1 cellular context compared by ENCODE assay signal in the genomic region with DNA sequence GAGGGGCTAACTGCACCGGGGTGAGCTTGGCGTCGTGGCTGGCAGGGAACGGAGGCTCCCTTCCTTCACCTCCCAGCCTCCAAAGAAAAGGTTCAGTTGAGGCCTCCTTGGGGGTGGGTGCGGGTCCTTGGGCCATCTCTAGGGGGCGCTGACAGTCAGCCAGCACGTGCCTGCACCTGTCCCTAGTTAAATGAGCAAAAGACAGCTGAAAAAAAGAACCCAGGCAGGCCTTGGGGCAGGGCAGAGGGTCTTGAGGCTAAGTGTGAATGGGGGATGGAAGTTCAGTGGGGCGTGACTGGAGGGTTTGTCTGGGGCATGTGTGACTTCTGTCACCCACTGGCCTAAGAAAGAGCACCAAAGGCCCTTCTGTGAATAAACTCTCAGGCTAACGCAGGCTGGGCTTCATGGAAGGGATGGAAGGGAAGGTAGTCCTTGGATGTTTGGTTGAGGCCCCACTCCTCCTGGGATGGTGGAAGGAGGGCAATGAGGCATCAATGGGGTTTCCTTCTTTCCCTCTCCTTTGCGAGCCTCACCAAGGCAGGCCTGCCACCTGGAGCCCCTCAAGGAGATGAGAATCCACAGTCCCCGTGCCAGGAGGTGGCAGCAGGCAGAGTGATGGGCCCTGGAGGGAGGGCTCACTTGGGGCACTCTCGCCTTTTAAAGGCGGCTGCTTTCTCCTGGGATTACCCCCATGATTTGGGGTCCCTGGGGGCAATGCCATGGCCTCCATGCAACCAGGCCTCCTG.
A peak's percentile ranks its signal among the peaks of the same experiment; 100 is the strongest.
TF ChIP-seq lines count a peak whose summit lies in the region.

No MANE protein-coding gene starts in this region.

TF ChIP-seq in HepG2, 621 proteins besides CTCF, POLR2A, EP300 and RAD21 (continued from another document and continues in another):
- TF ChIP-seq SOX13 (IDR thresholded peaks at IDR 0.05) (no peak), SOX13 (CRISPR knock-in tag; conservative IDR thresholded peaks at IDR 0.05 in 1 of 2, IDR thresholded peaks at IDR 0.05 in 1 of 2) (0 out of 4 replicates have a peak, but pooled peaks of 1 of the 2 experiments have one; percentile 12), SNAI1 (CRISPR knock-in tag; IDR thresholded peaks at IDR 0.05; ENCODE audit: borderline replicate concordance) (no peak), RBM39 (IDR thresholded peaks at IDR 0.05; ENCODE audit: low read depth, low read length, poor library complexity, severe bottlenecking) (no peak), ZNF10 (CRISPR knock-in tag; IDR thresholded peaks at IDR 0.05; ENCODE audit: borderline replicate concordance, low read depth) (no peak), ZNF75D (CRISPR knock-in tag; IDR thresholded peaks at IDR 0.05; ENCODE audit: borderline replicate concordance) (no peak), RARA (CRISPR knock-in tag; IDR thresholded peaks at IDR 0.05) (no peak), SOX6 (IDR thresholded peaks at IDR 0.05) (no peak), SOX6 (CRISPR knock-in tag; IDR thresholded peaks at IDR 0.05) (peak; percentile 47; the same call in 1 of the 2 replicates), U2AF2 (IDR thresholded peaks at IDR 0.05; ENCODE audit: low read depth, low read length) (0 out of 2 replicates have a peak, but pooled peaks have one; percentile 31), KMT2A (CRISPR knock-in tag; IDR thresholded peaks at IDR 0.05) (peak; percentile 40; the same call in 1 of the 2 replicates), JDP2 (CRISPR knock-in tag; IDR thresholded peaks at IDR 0.05; ENCODE audit: borderline replicate concordance) (no peak), ZNF20 (CRISPR knock-in tag; IDR thresholded peaks at IDR 0.05) (no peak), ZNF3 (CRISPR knock-in tag; IDR thresholded peaks at IDR 0.05) (no peak), PITX1 (CRISPR knock-in tag; IDR thresholded peaks at IDR 0.05) (peak; percentile 39; the same call in 1 of the 2 replicates), FIP1L1 (IDR thresholded peaks at IDR 0.05; ENCODE audit: borderline replicate concordance, insufficient read depth, low read depth, low read length) (no peak), SNAPC2 (CRISPR knock-in tag; IDR thresholded peaks at IDR 0.05) (no peak), ZNF564 (CRISPR knock-in tag; IDR thresholded peaks at IDR 0.05) (no peak), ARID4A (CRISPR knock-in tag; IDR thresholded peaks at IDR 0.05; ENCODE audit: borderline replicate concordance) (peak; percentile 41; the same call in 1 of the 2 replicates), TCF7 (IDR thresholded peaks at IDR 0.05; ENCODE audit: low read depth) (no peak), MYC (CRISPR knock-in tag; IDR thresholded peaks at IDR 0.05; ENCODE audit: borderline replicate concordance) (peak; percentile 78; the same call in 1 of the 2 replicates), TBX3 (IDR thresholded peaks at IDR 0.05; ENCODE audit: borderline replicate concordance) (no peak), GFI1 (CRISPR knock-in tag; IDR thresholded peaks at IDR 0.05; ENCODE audit: borderline replicate concordance) (no peak), SRF (IDR thresholded peaks at IDR 0.05; ENCODE audit: low read depth, low read length) (no peak), WIZ (CRISPR knock-in tag; IDR thresholded peaks at IDR 0.05) (no peak), SALL2 (CRISPR knock-in tag; IDR thresholded peaks at IDR 0.05) (peak; percentile 34; the same call in 1 of the 2 replicates), ZNF251 (CRISPR knock-in tag; IDR thresholded peaks at IDR 0.05) (0 out of 2 replicates have a peak, but pooled peaks have one; percentile 55), IRF9 (CRISPR knock-in tag; IDR thresholded peaks at IDR 0.05; ENCODE audit: borderline replicate concordance) (no peak), DDIT3 (CRISPR knock-in tag; IDR thresholded peaks at IDR 0.05) (no peak), SALL1 (CRISPR knock-in tag; IDR thresholded peaks at IDR 0.05) (peak; percentile 45; the same call in 1 of the 2 replicates), ZNF441 (CRISPR knock-in tag; IDR thresholded peaks at IDR 0.05; ENCODE audit: borderline replicate concordance) (no peak), ZNF580 (CRISPR knock-in tag; IDR thresholded peaks at IDR 0.05; ENCODE audit: borderline replicate concordance, low read depth) (0 out of 2 replicates have a peak, but pooled peaks have one; percentile 11), RFX5 (IDR thresholded peaks at IDR 0.05; ENCODE audit: low read depth, low read length) (no peak), SRY (CRISPR knock-in tag; IDR thresholded peaks at IDR 0.05) (0 out of 2 replicates have a peak, but pooled peaks have one; percentile 66), KLF12 (CRISPR knock-in tag; IDR thresholded peaks at IDR 0.05; ENCODE audit: borderline replicate concordance) (no peak), KDM5B (CRISPR knock-in tag; IDR thresholded peaks at IDR 0.05; ENCODE audit: borderline replicate concordance) (0 out of 2 replicates have a peak, but pooled peaks have one; percentile 19), ZNF605 (CRISPR knock-in tag; IDR thresholded peaks at IDR 0.05) (no peak), CHD4 (IDR thresholded peaks at IDR 0.05; ENCODE audit: borderline replicate concordance, low read length) (no peak), ZNF574 (CRISPR knock-in tag; IDR thresholded peaks at IDR 0.05) (0 out of 2 replicates have a peak, but pooled peaks have one; percentile 4), SPEN (CRISPR knock-in tag; IDR thresholded peaks at IDR 0.05; ENCODE audit: low read depth) (no peak), HES4 (CRISPR knock-in tag; IDR thresholded peaks at IDR 0.05; ENCODE audit: borderline replicate concordance) (no peak), HOXA5 (CRISPR knock-in tag; IDR thresholded peaks at IDR 0.05) (no peak)
- TF ChIP-seq, protein P1, sequence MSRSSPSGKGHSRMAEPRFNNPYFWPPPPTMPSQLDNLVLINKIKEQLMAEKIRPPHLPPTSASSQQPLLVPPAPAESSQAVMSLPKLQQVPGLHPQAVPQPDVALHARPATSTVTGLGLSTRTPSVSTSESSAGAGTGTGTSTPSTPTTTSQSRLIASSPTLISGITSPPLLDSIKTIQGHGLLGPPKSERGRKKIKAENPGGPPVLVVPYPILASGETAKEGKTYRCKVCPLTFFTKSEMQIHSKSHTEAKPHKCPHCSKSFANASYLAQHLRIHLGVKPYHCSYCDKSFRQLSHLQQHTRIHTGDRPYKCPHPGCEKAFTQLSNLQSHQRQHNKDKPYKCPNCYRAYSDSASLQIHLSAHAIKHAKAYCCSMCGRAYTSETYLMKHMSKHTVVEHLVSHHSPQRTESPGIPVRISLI (CRISPR knock-in tag; IDR thresholded peaks at IDR 0.05; ENCODE audit: borderline replicate concordance) = no peak
- TF ChIP-seq, protein P2, sequence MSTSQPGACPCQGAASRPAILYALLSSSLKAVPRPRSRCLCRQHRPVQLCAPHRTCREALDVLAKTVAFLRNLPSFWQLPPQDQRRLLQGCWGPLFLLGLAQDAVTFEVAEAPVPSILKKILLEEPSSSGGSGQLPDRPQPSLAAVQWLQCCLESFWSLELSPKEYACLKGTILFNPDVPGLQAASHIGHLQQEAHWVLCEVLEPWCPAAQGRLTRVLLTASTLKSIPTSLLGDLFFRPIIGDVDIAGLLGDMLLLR (CRISPR knock-in tag; IDR thresholded peaks at IDR 0.05) = 0 out of 2 replicates have a peak, but pooled peaks have one; percentile 19
- TF ChIP-seq, protein P3, sequence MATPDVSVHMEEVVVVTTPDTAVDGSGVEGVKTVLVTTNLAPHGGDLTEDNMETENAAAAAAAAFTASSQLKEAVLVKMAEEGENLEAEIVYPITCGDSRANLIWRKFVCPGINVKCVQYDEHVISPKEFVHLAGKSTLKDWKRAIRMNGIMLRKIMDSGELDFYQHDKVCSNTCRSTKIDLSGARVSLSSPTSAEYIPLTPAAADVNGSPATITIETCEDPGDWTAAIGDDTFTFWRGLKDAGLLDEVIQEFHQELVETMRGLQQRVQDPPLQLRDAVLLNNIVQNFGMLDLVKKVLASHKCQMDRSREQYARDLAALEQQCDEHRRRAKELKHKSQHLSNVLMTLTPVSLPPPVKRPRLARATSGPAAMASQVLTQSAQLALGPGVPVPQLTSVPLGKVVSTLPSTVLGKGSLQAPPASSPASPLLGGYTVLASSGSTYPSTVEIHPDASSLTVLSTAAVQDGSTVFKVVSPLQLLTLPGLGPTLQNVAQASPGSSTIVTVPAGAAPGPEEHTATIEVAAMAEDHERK (CRISPR knock-in tag; IDR thresholded peaks at IDR 0.05; ENCODE audit: low read depth) = no peak
- TF ChIP-seq, protein P4, sequence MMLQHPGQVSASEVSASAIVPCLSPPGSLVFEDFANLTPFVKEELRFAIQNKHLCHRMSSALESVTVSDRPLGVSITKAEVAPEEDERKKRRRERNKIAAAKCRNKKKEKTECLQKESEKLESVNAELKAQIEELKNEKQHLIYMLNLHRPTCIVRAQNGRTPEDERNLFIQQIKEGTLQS (CRISPR knock-in tag; IDR thresholded peaks at IDR 0.05) = no peak
- TF ChIP-seq, protein P5, sequence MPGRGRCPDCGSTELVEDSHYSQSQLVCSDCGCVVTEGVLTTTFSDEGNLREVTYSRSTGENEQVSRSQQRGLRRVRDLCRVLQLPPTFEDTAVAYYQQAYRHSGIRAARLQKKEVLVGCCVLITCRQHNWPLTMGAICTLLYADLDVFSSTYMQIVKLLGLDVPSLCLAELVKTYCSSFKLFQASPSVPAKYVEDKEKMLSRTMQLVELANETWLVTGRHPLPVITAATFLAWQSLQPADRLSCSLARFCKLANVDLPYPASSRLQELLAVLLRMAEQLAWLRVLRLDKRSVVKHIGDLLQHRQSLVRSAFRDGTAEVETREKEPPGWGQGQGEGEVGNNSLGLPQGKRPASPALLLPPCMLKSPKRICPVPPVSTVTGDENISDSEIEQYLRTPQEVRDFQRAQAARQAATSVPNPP (CRISPR knock-in tag; IDR thresholded peaks at IDR 0.05) = no peak
